In genomic region chr9:68978054-68978453, GRCh38 we compare ENCODE assay signal across 1 cellular context.
TF ChIP-seq lines count a peak whose summit lies in the region.

No MANE protein-coding gene starts in this region.

TF ChIP-seq in GM23338, 12 proteins besides CTCF, POLR2A, EP300 and RAD21 (continued from another document):
- TF ChIP-seq, protein P1, sequence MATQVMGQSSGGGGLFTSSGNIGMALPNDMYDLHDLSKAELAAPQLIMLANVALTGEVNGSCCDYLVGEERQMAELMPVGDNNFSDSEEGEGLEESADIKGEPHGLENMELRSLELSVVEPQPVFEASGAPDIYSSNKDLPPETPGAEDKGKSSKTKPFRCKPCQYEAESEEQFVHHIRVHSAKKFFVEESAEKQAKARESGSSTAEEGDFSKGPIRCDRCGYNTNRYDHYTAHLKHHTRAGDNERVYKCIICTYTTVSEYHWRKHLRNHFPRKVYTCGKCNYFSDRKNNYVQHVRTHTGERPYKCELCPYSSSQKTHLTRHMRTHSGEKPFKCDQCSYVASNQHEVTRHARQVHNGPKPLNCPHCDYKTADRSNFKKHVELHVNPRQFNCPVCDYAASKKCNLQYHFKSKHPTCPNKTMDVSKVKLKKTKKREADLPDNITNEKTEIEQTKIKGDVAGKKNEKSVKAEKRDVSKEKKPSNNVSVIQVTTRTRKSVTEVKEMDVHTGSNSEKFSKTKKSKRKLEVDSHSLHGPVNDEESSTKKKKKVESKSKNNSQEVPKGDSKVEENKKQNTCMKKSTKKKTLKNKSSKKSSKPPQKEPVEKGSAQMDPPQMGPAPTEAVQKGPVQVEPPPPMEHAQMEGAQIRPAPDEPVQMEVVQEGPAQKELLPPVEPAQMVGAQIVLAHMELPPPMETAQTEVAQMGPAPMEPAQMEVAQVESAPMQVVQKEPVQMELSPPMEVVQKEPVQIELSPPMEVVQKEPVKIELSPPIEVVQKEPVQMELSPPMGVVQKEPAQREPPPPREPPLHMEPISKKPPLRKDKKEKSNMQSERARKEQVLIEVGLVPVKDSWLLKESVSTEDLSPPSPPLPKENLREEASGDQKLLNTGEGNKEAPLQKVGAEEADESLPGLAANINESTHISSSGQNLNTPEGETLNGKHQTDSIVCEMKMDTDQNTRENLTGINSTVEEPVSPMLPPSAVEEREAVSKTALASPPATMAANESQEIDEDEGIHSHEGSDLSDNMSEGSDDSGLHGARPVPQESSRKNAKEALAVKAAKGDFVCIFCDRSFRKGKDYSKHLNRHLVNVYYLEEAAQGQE (IDR thresholded peaks at IDR 0.05; ENCODE audit: unreplicated experiment), result no peak
- TF ChIP-seq POLR2AphosphoS5 (IDR thresholded peaks at IDR 0.05; ENCODE audit: low read depth) (no peak), EZH2phosphoT487 (IDR thresholded peaks at IDR 0.05; ENCODE audit: unreplicated experiment) (no peak), CREB1 (CRISPR knock-in tag; IDR thresholded peaks at IDR 0.05; ENCODE audit: low read depth) (no peak), NANOG (IDR thresholded peaks at IDR 0.05; ENCODE audit: borderline replicate concordance) (no peak), STAT1 (IDR thresholded peaks at IDR 0.05; ENCODE audit: unreplicated experiment) (no peak), JUNB (IDR thresholded peaks at IDR 0.05; ENCODE audit: unreplicated experiment) (no peak)
